10 cellular contexts compared by ENCODE assay signal in genomic region chr6:163661271-163661671, GRCh38.
DNase-seq lines count a peak whose midpoint lies in the region; ATAC-seq and TF ChIP-seq lines count a peak whose summit lies in the region.
"Had no signal": no experiment of that assay in that cellular context is flagged by ENCODE, and none has a peak within 500 bp of the region (broad histone marks: within the 10 kb centered on the region; RNA-seq: fewer than 3 reads in every experiment).

No MANE protein-coding gene starts in this region.

- peak; percentile 12 for DNase-seq in A673 (ENCODE audit: low spot score)
- DNase-seq in NOMO-1 (lab: John Stamatoyannopoulos, UW; ENCODE audit: unreplicated experiment in 2 of 2) = peak; percentile 59 to 72
- no peak for DNase-seq in sigmoid colon
- no peak for DNase-seq in activated T-helper 2 cell treated with anti-CD3 and anti-CD28 coated beads, Interferon-gamma antibody, Interleukin-2, Interleukin-4, amounts not matched to agents 10 μg/mL and 5 μg/mL and 100 μg/mL, durations not matched to agents 14 hours and 24 hours and 36 hours (ENCODE audit: low spot score)
- no peak for DNase-seq in esophagus squamous epithelium (lab: John Stamatoyannopoulos, UW)
- no peak for DNase-seq in HUDEP-2 (lab: John Stamatoyannopoulos, UW; ENCODE audit: unreplicated experiment in 76 of 76)
- DNase-seq: activated CD8-positive, alpha-beta T cell treated with anti-CD3 and anti-CD28 coated beads for 36 hours had no signal

- no TSS peak for BruUV-seq in A673 (replicated peaks; lab: Mats Ljungman, UMichigan)

- no peaks in the 10 kb centered on the region for H3K36me3 ChIP-seq in A673 (ENCODE audit: insufficient read depth, low read length, poor library complexity, severe bottlenecking)
- no peaks in the 10 kb centered on the region for H3K36me3 ChIP-seq in sigmoid colon
- H3K36me3 ChIP-seq in esophagus squamous epithelium = no peaks in the 10 kb centered on the region

- no peaks in the 10 kb centered on the region for H3K27me3 ChIP-seq in A673 (replicated peaks; ENCODE audit: insufficient read depth, low read depth, low read length, poor library complexity)
- no peaks in the 10 kb centered on the region for H3K27me3 ChIP-seq in sigmoid colon
- no peaks in the 10 kb centered on the region for H3K27me3 ChIP-seq in esophagus squamous epithelium

- H3K4me1 Mint-ChIP-seq in activated T-helper 2 cell treated with anti-CD3 and anti-CD28 coated beads, Interferon-gamma antibody, Interleukin-2, Interleukin-4, amounts not matched to agents 10 μg/mL and 5 μg/mL and 100 μg/mL, durations not matched to agents 14 hours and 24 hours and 36 hours (ENCODE audit: low read depth) = no peaks in the 10 kb centered on the region

- no peaks in the 10 kb centered on the region for H3K9me3 ChIP-seq in A673 (ENCODE audit: low read depth, low read length, poor library complexity, severe bottlenecking)
- no peaks in the 10 kb centered on the region for H3K9me3 ChIP-seq in sigmoid colon
- H3K9me3 ChIP-seq in esophagus squamous epithelium = no peaks in the 10 kb centered on the region

- H3K27me3 Mint-ChIP-seq in activated T-helper 2 cell treated with anti-CD3 and anti-CD28 coated beads, Interferon-gamma antibody, Interleukin-2, Interleukin-4, amounts not matched to agents 10 μg/mL and 5 μg/mL and 100 μg/mL, durations not matched to agents 14 hours and 24 hours and 36 hours (ENCODE audit: low read depth) = peaks cover 7% of the 10 kb centered on the region

- no peak overlapping the region for H3K4me3 ChIP-seq in A673 (ENCODE audit: low read depth, low read length, poor library complexity, severe bottlenecking)
- no peak overlapping the region for H3K4me3 ChIP-seq in sigmoid colon
- no peak overlapping the region for H3K4me3 ChIP-seq in esophagus squamous epithelium

- H3K9me3 Mint-ChIP-seq in activated T-helper 2 cell treated with anti-CD3 and anti-CD28 coated beads, Interferon-gamma antibody, Interleukin-2, Interleukin-4, amounts not matched to agents 10 μg/mL and 5 μg/mL and 100 μg/mL, durations not matched to agents 14 hours and 24 hours and 36 hours = no peaks in the 10 kb centered on the region
- H3K9me3 Mint-ChIP-seq: activated CD8-positive, alpha-beta T cell treated with anti-CD3 and anti-CD28 coated beads for 36 hours; central memory CD8-positive, alpha-beta T cell had no signal

- ATAC-seq in GM19043 (IDR thresholded peaks at IDR 0.05; ENCODE audit: low read depth, unreplicated experiment) (peak; percentile 98), HG02884 (IDR thresholded peaks at IDR 0.05; ENCODE audit: unreplicated experiment) (peak; percentile 95)
- ATAC-seq: activated CD8-positive, alpha-beta T cell treated with anti-CD3 and anti-CD28 coated beads for 36 hours had no signal

- H3K27ac Mint-ChIP-seq in activated T-helper 2 cell treated with anti-CD3 and anti-CD28 coated beads, Interferon-gamma antibody, Interleukin-2, Interleukin-4, amounts not matched to agents 10 μg/mL and 5 μg/mL and 100 μg/mL, durations not matched to agents 14 hours and 24 hours and 36 hours = no peak overlapping the region
- H3K27ac Mint-ChIP-seq: activated CD8-positive, alpha-beta T cell treated with anti-CD3 and anti-CD28 coated beads for 36 hours had no signal

- CTCF ChIA-PET in A673 (lab: Charles Lee) = no interaction called here

- intact Hi-C loops in A673 (cut with micrococcal nuclease; ENCODE audit: unreplicated experiment) = loop anchor here (10.0 kb wide), 1 partner anchor 236 kb away; no protein-coding TSS in a partner anchor
- intact Hi-C loops in sigmoid colon (cut with DNase I) = no loop called here
- intact Hi-C loops in activated T-helper 2 cell treated with anti-CD3 and anti-CD28 coated beads, Interferon-gamma antibody, Interleukin-2, Interleukin-4, amounts not matched to agents 10 μg/mL and 5 μg/mL and 100 μg/mL, durations not matched to agents 14 hours and 24 hours and 36 hours (cut with micrococcal nuclease) = no loop called here
- intact Hi-C loops in esophagus squamous epithelium (cut with DNase I) = no loop called here

- TF ChIP-seq POLR2A in sigmoid colon (IDR thresholded peaks at IDR 0.05) (no peak), esophagus squamous epithelium (IDR thresholded peaks at IDR 0.05) (no peak)

- TF ChIP-seq EP300 in sigmoid colon (IDR thresholded peaks at IDR 0.05) = no peak

- WGBS in sigmoid colon, 2 donors = 43 to 63% methylated on average over 1 of the region's 1 CpG
- 29% methylated on average over 1 of the region's 1 CpG; no CpG with 5 or more reads in 1 of the 2 donors for WGBS in esophagus squamous epithelium, 2 donors

- H3K4me3 Mint-ChIP-seq in activated T-helper 2 cell treated with anti-CD3 and anti-CD28 coated beads, Interferon-gamma antibody, Interleukin-2, Interleukin-4, amounts not matched to agents 10 μg/mL and 5 μg/mL and 100 μg/mL, durations not matched to agents 14 hours and 24 hours and 36 hours (ENCODE audit: low read depth) = no peak overlapping the region
- H3K4me3 Mint-ChIP-seq: activated CD8-positive, alpha-beta T cell treated with anti-CD3 and anti-CD28 coated beads for 36 hours; central memory CD8-positive, alpha-beta T cell had no signal

- H3K27ac ChIP-seq in A673 (ENCODE audit: low read depth, low read length, poor library complexity, severe bottlenecking) (no peak overlapping the region), sigmoid colon (no peak overlapping the region), esophagus squamous epithelium (no peak overlapping the region)

- H3K36me3 Mint-ChIP-seq in activated T-helper 2 cell treated with anti-CD3 and anti-CD28 coated beads, Interferon-gamma antibody, Interleukin-2, Interleukin-4, amounts not matched to agents 10 μg/mL and 5 μg/mL and 100 μg/mL, durations not matched to agents 14 hours and 24 hours and 36 hours (ENCODE audit: low read depth) = no peaks in the 10 kb centered on the region

- POLR2A ChIA-PET in A673 (lab: Charles Lee; ENCODE audit: low non-redundant PET) = interaction anchor here (0.5 to 0.6 kb wide), 3 partner anchors 54 to 1103 kb away, joined by 3 to 4 read pairs (median 4); no protein-coding TSS in a partner anchor

- peaks cover 16% of the 10 kb centered on the region for H3K4me1 ChIP-seq in A673 (ENCODE audit: insufficient read depth, low read length, poor library complexity, severe bottlenecking)
- H3K4me1 ChIP-seq in sigmoid colon = no peaks in the 10 kb centered on the region
- H3K4me1 ChIP-seq in esophagus squamous epithelium = no peaks in the 10 kb centered on the region

- no peak for TF ChIP-seq CTCF in A673 (conservative IDR thresholded peaks at IDR 0.05; ENCODE audit: low read depth, low read length)
- no peak for TF ChIP-seq CTCF in sigmoid colon (IDR thresholded peaks at IDR 0.05)
- TF ChIP-seq CTCF in esophagus squamous epithelium (IDR thresholded peaks at IDR 0.05) = no peak

Comparison
In these comparisons a context has a peak if more than half of its experiments do, and no peak if none do; other contexts are left out.
1. DNase-seq: peak in A673 (single experiment) and NOMO-1 (2 of 2); none in sigmoid colon (single experiment), activated T-helper 2 cell treated with anti-CD3 and anti-CD28 coated beads, Interferon-gamma antibody, Interleukin-2, Interleukin-4, amounts not matched to agents 10 μg/mL and 5 μg/mL and 100 μg/mL, durations not matched to agents 14 hours and 24 hours and 36 hours (single experiment), esophagus squamous epithelium (single experiment) and HUDEP-2 (0 of 76).